In genomic region chr3:59572106-59572505, GRCh38 we compare ENCODE assay signal across 1 cellular context.
TF ChIP-seq lines count a peak whose summit lies in the region.

No MANE protein-coding gene starts in this region.

TF ChIP-seq in IMR-90, 13 proteins besides CTCF, POLR2A, EP300 and RAD21 (continued from another document):
- TF ChIP-seq USF2 (IDR thresholded peaks at IDR 0.05; ENCODE audit: low read depth, low read length) (no peak), MAZ (IDR thresholded peaks at IDR 0.05; ENCODE audit: borderline replicate concordance, low read depth, low read length) (no peak), RCOR1 (IDR thresholded peaks at IDR 0.05; ENCODE audit: insufficient replicate concordance, low read length) (no peak), MXI1 (IDR thresholded peaks at IDR 0.05; ENCODE audit: borderline replicate concordance, low read depth, low read length) (no peak), NFE2L2 (IDR thresholded peaks at IDR 0.05; ENCODE audit: low read depth, low read length) (no peak), CHD1 (IDR thresholded peaks at IDR 0.05; ENCODE audit: low read depth, low read length) (no peak), RFX5 (IDR thresholded peaks at IDR 0.05; ENCODE audit: low read depth, low read length) (no peak), FOS (IDR thresholded peaks at IDR 0.05; ENCODE audit: low read depth, low read length) (no peak), BHLHE40 (IDR thresholded peaks at IDR 0.05; ENCODE audit: low read depth, low read length) (no peak)
